In the genomic region with DNA sequence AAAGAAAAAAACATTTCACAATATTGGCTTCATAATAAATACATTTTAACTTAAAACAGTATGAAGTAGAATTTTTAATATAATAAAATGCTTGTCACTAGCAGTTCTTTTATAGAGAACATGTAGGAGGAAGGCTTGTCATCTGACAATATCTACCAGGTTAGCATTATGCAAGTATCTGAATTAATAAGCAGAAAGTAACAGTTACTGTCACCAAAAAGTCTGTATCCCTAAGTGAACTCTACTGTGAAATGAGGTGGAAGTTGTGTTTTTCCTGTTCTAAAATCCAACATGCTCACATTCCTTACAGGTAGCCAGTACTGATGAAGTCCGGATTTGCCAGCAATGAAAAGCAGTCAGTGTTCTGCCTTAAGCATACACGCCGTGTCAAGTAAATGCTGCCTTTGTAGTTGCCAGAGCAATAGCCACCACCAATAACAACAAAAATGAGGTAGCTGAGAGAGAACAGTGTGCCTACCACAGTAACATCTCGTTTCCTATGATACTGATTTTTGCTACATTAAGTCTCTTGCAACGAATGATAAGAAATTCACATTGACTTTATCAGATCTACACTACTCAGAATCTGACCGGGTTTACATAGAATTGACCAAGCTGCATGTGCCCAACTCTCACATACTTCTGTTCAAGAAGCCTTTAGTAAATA, we compare ENCODE assay signal across 16 cellular contexts.
DNase-seq lines count a peak whose midpoint lies in the region; ATAC-seq and TF ChIP-seq lines count a peak whose summit lies in the region.
"Had no signal": no experiment of that assay in that cellular context is flagged by ENCODE, and none has a peak within 500 bp of the region (broad histone marks: within the 10 kb centered on the region; RNA-seq: fewer than 3 reads in every experiment).

No MANE protein-coding gene starts in this region.

- H3K4me1 ChIP-seq in breast epithelium = peaks cover 0 to 7% of the 10 kb centered on the region in 2 donors

- CTCF ChIA-PET in MCF 10A (lab: Yijun Ruan, JAX) = interaction anchor here (0.7 to 1.0 kb wide), 2 partner anchors 95 kb away, joined by 3 to 4 read pairs; a partner anchor contains a TSS
- CTCF ChIA-PET in activated CD8-positive, alpha-beta T cell treated with anti-CD3 and anti-CD28 coated beads for 36 hours (lab: Charles Lee) = interaction anchor here (1.0 to 2.1 kb wide), 2 partner anchors 10 to 22 kb away, joined by 4 read pairs; no protein-coding TSS in a partner anchor

- H3K4me3 Mint-ChIP-seq in MCF 10A (ENCODE audit: unreplicated experiment) = no peak overlapping the region
- no peak overlapping the region for H3K4me3 Mint-ChIP-seq in activated CD8-positive, alpha-beta T cell treated with anti-CD3 and anti-CD28 coated beads for 36 hours
- H3K4me3 Mint-ChIP-seq: activated naive CD4-positive, alpha-beta T cell treated with anti-CD3 and anti-CD28 coated beads, Interleukin-2, amount 50 U/mL, for 24 hours; WTC11 had no signal

- POLR2A ChIA-PET in MCF 10A (lab: Yijun Ruan, JAX) = interaction anchor here (0.6 to 1.6 kb wide), 6 partner anchors 9 to 92 kb away, joined by 3 to 7 read pairs (median 4); no protein-coding TSS in a partner anchor
- POLR2A ChIA-PET in activated CD8-positive, alpha-beta T cell treated with anti-CD3 and anti-CD28 coated beads for 36 hours (lab: Charles Lee) = interaction anchor here (0.6 to 1.6 kb wide), 4 partner anchors 9 to 141 kb away, joined by 3 to 7 read pairs (median 4); no protein-coding TSS in a partner anchor

- no peaks in the 10 kb centered on the region for H3K9me3 ChIP-seq in breast epithelium
- H3K9me3 ChIP-seq: vagina had no signal

- no TSS peak for BruUV-seq in MCF 10A (replicated peaks; lab: Mats Ljungman, UMichigan)

- H3K27me3 Mint-ChIP-seq in MCF 10A (ENCODE audit: insufficient read depth, unreplicated experiment) = no peaks in the 10 kb centered on the region
- H3K27me3 Mint-ChIP-seq in activated CD8-positive, alpha-beta T cell treated with anti-CD3 and anti-CD28 coated beads for 36 hours = no peaks in the 10 kb centered on the region
- H3K27me3 Mint-ChIP-seq: activated naive CD4-positive, alpha-beta T cell treated with anti-CD3 and anti-CD28 coated beads, Interleukin-2, amount 50 U/mL, for 24 hours had no signal

- H3K4me3 ChIP-seq in breast epithelium = no peak overlapping the region
- H3K4me3 ChIP-seq in coronary artery = no peak overlapping the region
- H3K4me3 ChIP-seq: vagina had no signal

- DNase-seq in breast epithelium (ENCODE audit: low spot score in 2 of 2) = peak in 1 of 2 donors; percentile 56
- DNase-seq in MCF 10A (ENCODE audit: unreplicated experiment) = no peak
- DNase-seq in activated CD8-positive, alpha-beta T cell treated with anti-CD3 and anti-CD28 coated beads for 36 hours = no peak
- DNase-seq in left colon = no peak
- DNase-seq in substantia nigra (lab: John Stamatoyannopoulos, UW) = no peak
- no peak for DNase-seq in stimulated activated CD4-positive, alpha-beta T cell treated with anti-CD3 and anti-CD28 coated beads, Interleukin-1b, Interleukin-23, amount 100 ng/mL, for 48 hours
- no peak for DNase-seq in effector CD4-positive, alpha-beta T cell
- DNase-seq in coronary artery (ENCODE audit: low spot score) = no peak
- DNase-seq: effector CD8-positive, alpha-beta T cell; GDM1; midbrain; NCI-H1417; NCI-H526 had no signal

- no peaks in the 10 kb centered on the region for H3K27me3 ChIP-seq in breast epithelium
- H3K27me3 ChIP-seq: vagina had no signal

- H3K36me3 Mint-ChIP-seq in MCF 10A (ENCODE audit: insufficient read depth, unreplicated experiment) = peaks cover 7% of the 10 kb centered on the region
- H3K36me3 Mint-ChIP-seq in activated CD8-positive, alpha-beta T cell treated with anti-CD3 and anti-CD28 coated beads for 36 hours (ENCODE audit: low read depth) = peaks cover 4% of the 10 kb centered on the region
- H3K36me3 Mint-ChIP-seq: WTC11 had no signal

- TF ChIP-seq POLR2A in breast epithelium (IDR thresholded peaks at IDR 0.05) = no peak

- H3K27ac ChIP-seq in breast epithelium (peak overlapping the region; percentile 22 to 60), substantia nigra (ENCODE audit: low read depth, low read length, poor library complexity, severe bottlenecking) (peak overlapping the region; percentile 7), coronary artery (no peak overlapping the region)
- H3K27ac ChIP-seq: vagina had no signal

- intact Hi-C loops in breast epithelium (cut with DNase I; ENCODE audit: low total_unique reads) (no loop called here), MCF 10A (cut with micrococcal nuclease) (no loop called here), left colon (cut with DNase I, micrococcal nuclease) (no loop called here)
- intact Hi-C loops in activated CD8-positive, alpha-beta T cell treated with anti-CD3 and anti-CD28 coated beads for 36 hours (cut with micrococcal nuclease) = no loop called here

- no peak for TF ChIP-seq CTCF in breast epithelium (IDR thresholded peaks at IDR 0.05)
- no peak for TF ChIP-seq CTCF in MCF 10A (IDR thresholded peaks at IDR 0.05; ENCODE audit: unreplicated experiment)
- no peak for TF ChIP-seq CTCF in activated CD8-positive, alpha-beta T cell treated with anti-CD3 and anti-CD28 coated beads for 36 hours (IDR thresholded peaks at IDR 0.05)
- TF ChIP-seq CTCF in coronary artery (IDR thresholded peaks at IDR 0.05) = no peak

- no peaks in the 10 kb centered on the region for H3K36me3 ChIP-seq in breast epithelium
- H3K36me3 ChIP-seq: vagina had no signal

- ATAC-seq in activated CD8-positive, alpha-beta T cell treated with anti-CD3 and anti-CD28 coated beads for 36 hours = peak; percentile 82
- ATAC-seq in left colon = peak; percentile 49
- ATAC-seq: WTC11 had no signal

- H3K27ac Mint-ChIP-seq in MCF 10A (ENCODE audit: low read depth, unreplicated experiment) = no peak overlapping the region
- peak overlapping the region; percentile 55 for H3K27ac Mint-ChIP-seq in activated CD8-positive, alpha-beta T cell treated with anti-CD3 and anti-CD28 coated beads for 36 hours
- H3K27ac Mint-ChIP-seq: WTC11 had no signal

- no peaks in the 10 kb centered on the region for H3K9me3 Mint-ChIP-seq in MCF 10A (ENCODE audit: unreplicated experiment)
- no peaks in the 10 kb centered on the region for H3K9me3 Mint-ChIP-seq in activated CD8-positive, alpha-beta T cell treated with anti-CD3 and anti-CD28 coated beads for 36 hours
- H3K9me3 Mint-ChIP-seq: activated naive CD4-positive, alpha-beta T cell treated with anti-CD3 and anti-CD28 coated beads, Interleukin-2, amount 50 U/mL, for 24 hours; WTC11 had no signal

- H3K4me1 Mint-ChIP-seq in MCF 10A (ENCODE audit: insufficient read depth, unreplicated experiment) = peaks cover 7% of the 10 kb centered on the region
- peaks cover 58% of the 10 kb centered on the region for H3K4me1 Mint-ChIP-seq in activated CD8-positive, alpha-beta T cell treated with anti-CD3 and anti-CD28 coated beads for 36 hours (ENCODE audit: low read depth)

Comparison
In these comparisons a context has a peak if more than half of its experiments do, and no peak if none do; other contexts are left out.
1. H3K27ac ChIP-seq: peak in breast epithelium (2 of 2) and substantia nigra (single experiment); none in coronary artery (0 of 2).